ENCODE assay signal across 10 cellular contexts in the genomic region with DNA sequence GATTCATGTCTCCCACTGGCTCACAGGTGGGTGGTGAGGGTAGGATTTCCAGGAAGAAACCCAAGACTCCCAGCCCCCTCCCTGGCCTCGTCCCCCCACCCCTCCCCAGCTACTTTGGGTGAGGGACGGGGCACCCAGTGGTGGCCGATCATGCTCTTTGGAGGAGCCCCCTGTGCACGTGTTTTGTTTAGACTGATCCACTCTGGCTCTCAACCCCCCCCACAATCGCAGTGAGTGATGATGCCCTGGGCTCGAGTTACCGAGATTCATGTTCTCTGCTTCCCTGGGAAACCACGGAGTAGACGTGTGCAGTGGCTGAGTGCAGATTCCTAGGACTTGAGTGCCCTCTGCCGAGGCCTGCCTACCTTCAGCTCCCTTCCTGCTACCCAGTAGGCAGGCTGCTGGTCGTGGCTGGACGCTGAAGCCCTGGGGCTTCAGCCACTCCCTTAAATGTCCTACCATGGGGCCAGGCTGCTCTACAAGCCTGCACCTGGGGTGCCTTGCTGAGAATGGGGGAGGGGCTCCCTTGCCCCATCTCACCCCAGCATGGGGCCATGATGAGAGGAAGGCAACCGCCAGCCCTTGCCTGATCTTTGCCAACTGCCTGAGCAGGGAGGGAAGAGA. TPM values are rescaled to one million over a fixed set of nuclear protein-coding genes. Genes with fewer than 3 reads are reported as not detected.
A peak's percentile ranks its signal among the peaks of the same experiment; 100 is the strongest.
DNase-seq lines count a peak whose midpoint lies in the region; ATAC-seq, FAIRE-seq and TF ChIP-seq lines count a peak whose summit lies in the region.
"Had no signal": no experiment of that assay in that cellular context is flagged by ENCODE, and none has a peak within 500 bp of the region (broad histone marks: within the 10 kb centered on the region; RNA-seq: fewer than 3 reads in every experiment).

No MANE protein-coding gene starts in this region.

- H3K27me3 Mint-ChIP-seq in naive thymus-derived CD8-positive, alpha-beta T cell, result peaks cover 40 to 85% (median 64%) of the 10 kb centered on the region in 5 donors

- peak; percentile 67 for DNase-seq in H7
- DNase-seq in NCI-H2171 (lab: John Stamatoyannopoulos, UW), result peak; percentile 84
- peak in 51 of 61 donors; percentile 11 to 75 (median 44) for DNase-seq in caudate nucleus (lab: John Stamatoyannopoulos, UW)
- DNase-seq in pancreas, result peak in 1 of 6 donors; percentile 15
- no peak for DNase-seq in T-helper 9 cell
- no peak for DNase-seq in naive thymus-derived CD8-positive, alpha-beta T cell

- POLR2A ChIA-PET in naive thymus-derived CD8-positive, alpha-beta T cell (lab: Charles Lee), result no interaction called here

- intact Hi-C loops in pancreas (cut with DNase I), result no loop called here

- H3K36me3 ChIP-seq in H7 (replicated peaks; ENCODE audit: control insufficient read depth, insufficient read depth, low read length) (no peaks in the 10 kb centered on the region), pancreas (no peaks in the 10 kb centered on the region)

- H3K36me3 Mint-ChIP-seq in naive thymus-derived CD8-positive, alpha-beta T cell, result no peaks in the 10 kb centered on the region

- peaks cover 41% of the 10 kb centered on the region for H3K27me3 ChIP-seq in H7 (ENCODE audit: control insufficient read depth, insufficient read depth, low read length)
- H3K27me3 ChIP-seq in pancreas, result peaks cover 0 to 8% (median 4%) of the 10 kb centered on the region in 4 donors

- H3K27ac Mint-ChIP-seq in naive thymus-derived CD8-positive, alpha-beta T cell, result no peak overlapping the region

- ATAC-seq in pancreas (peak; percentile 46 to 75 (median 63)), GM19467 (IDR thresholded peaks at IDR 0.05; ENCODE audit: unreplicated experiment) (no peak), HG02588 (IDR thresholded peaks at IDR 0.05; ENCODE audit: unreplicated experiment) (no peak)
- no peak for ATAC-seq in naive thymus-derived CD8-positive, alpha-beta T cell

- no peaks in the 10 kb centered on the region for H3K9me3 ChIP-seq in pancreas

- H3K9me3 Mint-ChIP-seq in naive thymus-derived CD8-positive, alpha-beta T cell, result peaks cover 0 to 2% (median 0%) of the 10 kb centered on the region in 9 donors

- H3K4me3 ChIP-seq in H7 (ENCODE audit: insufficient read depth, low read depth, low read length), result peak overlapping the region; percentile 8; the same call in 1 of the 2 replicates
- no peak overlapping the region for H3K4me3 ChIP-seq in pancreas

- peaks cover 10 to 17% (median 12%) of the 10 kb centered on the region in 4 donors for H3K4me1 Mint-ChIP-seq in naive thymus-derived CD8-positive, alpha-beta T cell

- H3K4me3 Mint-ChIP-seq in naive thymus-derived CD8-positive, alpha-beta T cell, result no peak overlapping the region

- TF ChIP-seq CTCF in pancreas (IDR thresholded peaks at IDR 0.05), result no peak

- H3K4me1 ChIP-seq in pancreas, result no peaks in the 10 kb centered on the region

- 19 to 21% methylated on average over 13 of the region's 13 CpGs for WGBS in pancreas, 2 donors

- no peak overlapping the region for H3K27ac ChIP-seq in caudate nucleus (ENCODE audit: low read depth, low read length)
- no peak overlapping the region for H3K27ac ChIP-seq in pancreas

- no peak for FAIRE-seq in pancreas (lab: Jason Lieb, UNC)
- FAIRE-seq: colon had no signal

RNA-seq across cellular contexts. Expression of a gene that starts 3.9 kb away (rescaled TPM):
- total RNA-seq in H7 (2014; rRNA removed; shearing (Covaris generic)), result 5.4 and 8.2 TPM in 2 replicates
- under 1 TPM; 0.08 to 0.47 (median 0.30) TPM for total RNA-seq in pancreas
- under 1 TPM; 0.08 to 0.23 TPM for polyA plus RNA-seq in pancreas
- not detected for total RNA-seq in naive thymus-derived CD8-positive, alpha-beta T cell
- not detected for polyA plus RNA-seq in naive thymus-derived CD8-positive, alpha-beta T cell
- total RNA-seq: RPMI7951 had no signal

Comparison
In these comparisons a context has a peak if more than half of its experiments do, and no peak if none do; other contexts are left out.
1. DNase-seq: peak in H7 (single experiment), NCI-H2171 (single experiment) and caudate nucleus (51 of 61); none in T-helper 9 cell (single experiment) and naive thymus-derived CD8-positive, alpha-beta T cell (0 of 10).
2. ATAC-seq: peak in pancreas (4 of 4); none in GM19467 (single experiment), naive thymus-derived CD8-positive, alpha-beta T cell (0 of 2) and HG02588 (single experiment).